In genomic region chr3:69306239-69307185, GRCh38 we compare ENCODE assay signal across 8 cellular contexts.
A peak's percentile ranks its signal among the peaks of the same experiment; 100 is the strongest.
DNase-seq lines count a peak whose midpoint lies in the region; ATAC-seq lines count a peak whose summit lies in the region.

No MANE protein-coding gene starts in this region.

- ATAC-seq in GM18870 (IDR thresholded peaks at IDR 0.05; ENCODE audit: unreplicated experiment) = peak; percentile 98
- ATAC-seq in HG03097 (IDR thresholded peaks at IDR 0.05; ENCODE audit: low FRiP score, unreplicated experiment) = peak; percentile 93

- H3K27me3 Mint-ChIP-seq in activated CD4-positive, alpha-beta memory T cell treated with anti-CD3 and anti-CD28 coated beads for 36 hours = peaks cover 3% of the 10 kb centered on the region

- no peaks in the 10 kb centered on the region for H3K36me3 Mint-ChIP-seq in activated CD4-positive, alpha-beta memory T cell treated with anti-CD3 and anti-CD28 coated beads for 36 hours

- CTCF ChIA-PET in activated CD4-positive, alpha-beta memory T cell treated with anti-CD3 and anti-CD28 coated beads for 36 hours (lab: Charles Lee) = interaction anchor here (0.6 to 9.5 kb wide), 55 partner anchors 8 to 365 kb away, joined by 3 to 290 read pairs (median 5); partner anchors contain the start of genes FRMD4B and LMOD3

- no peak overlapping the region for H3K4me3 Mint-ChIP-seq in activated CD4-positive, alpha-beta memory T cell treated with anti-CD3 and anti-CD28 coated beads for 36 hours

- intact Hi-C loops in activated CD4-positive, alpha-beta memory T cell treated with anti-CD3 and anti-CD28 coated beads for 36 hours (cut with micrococcal nuclease) = loop anchor here (1.0 to 2.0 kb wide), 4 partner anchors 20 to 185 kb away; no protein-coding TSS in a partner anchor

- POLR2A ChIA-PET in activated CD4-positive, alpha-beta memory T cell treated with anti-CD3 and anti-CD28 coated beads for 36 hours (lab: Charles Lee) = interaction anchor here (0.8 to 1.4 kb wide), 8 partner anchors 18 to 186 kb away, joined by 3 to 7 read pairs (median 4); no protein-coding TSS in a partner anchor

- H3K27ac Mint-ChIP-seq in activated CD4-positive, alpha-beta memory T cell treated with anti-CD3 and anti-CD28 coated beads for 36 hours = no peak overlapping the region

- peaks cover 23% of the 10 kb centered on the region for H3K4me1 Mint-ChIP-seq in activated CD4-positive, alpha-beta memory T cell treated with anti-CD3 and anti-CD28 coated beads for 36 hours (ENCODE audit: low read depth)

- no peaks in the 10 kb centered on the region for H3K9me3 Mint-ChIP-seq in activated CD4-positive, alpha-beta memory T cell treated with anti-CD3 and anti-CD28 coated beads for 36 hours

- DNase-seq in AML-193 (lab: John Stamatoyannopoulos, UW) (peak; percentile 72 to 83), NCI-H526 (lab: John Stamatoyannopoulos, UW) (peak; percentile 23 to 67), ecto neural progenitor cell (ENCODE audit: low spot score) (peak; percentile 66), lung microvascular endothelial cell (ENCODE audit: low read depth in 2 of 2) (peak; percentile 88 to 91)
- peak; percentile 81 for DNase-seq in activated CD4-positive, alpha-beta memory T cell treated with anti-CD3 and anti-CD28 coated beads for 36 hours
- peak; percentile 17 for DNase-seq in stimulated activated CD8-positive, alpha-beta memory T cell treated with anti-CD3 and anti-CD28 coated beads, Interleukin-12 subunit alpha, Interleukin-12 subunit beta, amount 100 ng/mL, for 4 hours (ENCODE audit: low read depth)

Comparison
In these comparisons a context has a peak if more than half of its experiments do, and no peak if none do; other contexts are left out.
1. Peak in every context shown above with its lines: DNase-seq and ATAC-seq.
2. DNase-seq: peak in every context shown above with its lines; median percentile 90 in lung microvascular endothelial cell; 81 in activated CD4-positive, alpha-beta memory T cell treated with anti-CD3 and anti-CD28 coated beads for 36 hours; 78 in AML-193; 66 in ecto neural progenitor cell; 45 in NCI-H526; 17 in stimulated activated CD8-positive, alpha-beta memory T cell treated with anti-CD3 and anti-CD28 coated beads, Interleukin-12 subunit alpha, Interleukin-12 subunit beta, amount 100 ng/mL, for 4 hours.